Comparison of ENCODE assay signal across 12 cellular contexts in genomic region chr1:76830373-76830772, GRCh38. TPM values are rescaled to one million over a fixed set of nuclear protein-coding genes. Genes with fewer than 3 reads are reported as not detected.
DNase-seq lines count a peak whose midpoint lies in the region; ATAC-seq and TF ChIP-seq lines count a peak whose summit lies in the region.
"Had no signal": no experiment of that assay in that cellular context is flagged by ENCODE, and none has a peak within 500 bp of the region (broad histone marks: within the 10 kb centered on the region; RNA-seq: fewer than 3 reads in every experiment).

No MANE protein-coding gene starts in this region.

- no peaks in the 10 kb centered on the region for H4K20me1 ChIP-seq in OCI-LY7 (ENCODE audit: insufficient read depth, low read length)

- H3K27ac Mint-ChIP-seq in stimulated activated memory B cell treated with anti-CD40 and anti-IgM and Interleukin-4, amounts not matched to agents 10 μg/mL and 1 μg/mL and 100 μg/mL, for 72 hours, result no peak overlapping the region
- no peak overlapping the region for H3K27ac Mint-ChIP-seq in effector memory CD8-positive, alpha-beta T cell

- no peak overlapping the region for H2AFZ ChIP-seq in OCI-LY7 (ENCODE audit: low read length)

- H3K36me3 Mint-ChIP-seq in stimulated activated memory B cell treated with anti-CD40 and anti-IgM and Interleukin-4, amounts not matched to agents 10 μg/mL and 1 μg/mL and 100 μg/mL, for 72 hours, result no peaks in the 10 kb centered on the region
- H3K36me3 Mint-ChIP-seq in effector memory CD8-positive, alpha-beta T cell (ENCODE audit: insufficient read depth), result no peaks in the 10 kb centered on the region

- no peak overlapping the region for H3K27ac ChIP-seq in OCI-LY7 (ENCODE audit: low read depth, low read length, poor library complexity, severe bottlenecking)
- H3K27ac ChIP-seq: WERI-Rb-1 had no signal

- no peak overlapping the region for H3K4me3 Mint-ChIP-seq in stimulated activated memory B cell treated with anti-CD40 and anti-IgM and Interleukin-4, amounts not matched to agents 10 μg/mL and 1 μg/mL and 100 μg/mL, for 72 hours
- peak overlapping the region in 1 of 2 donors; percentile 32 for H3K4me3 Mint-ChIP-seq in effector memory CD8-positive, alpha-beta T cell

- H3K79me2 ChIP-seq in OCI-LY7 (ENCODE audit: insufficient read depth, low read depth, low read length), result no peaks in the 10 kb centered on the region

- no peak overlapping the region for H3K4me2 ChIP-seq in OCI-LY7 (ENCODE audit: low read length)

- H3K4me1 ChIP-seq in OCI-LY7 (ENCODE audit: insufficient read depth, low read length, poor library complexity, severe bottlenecking), result no peaks in the 10 kb centered on the region

- no peaks in the 10 kb centered on the region for H3K4me1 Mint-ChIP-seq in stimulated activated memory B cell treated with anti-CD40 and anti-IgM and Interleukin-4, amounts not matched to agents 10 μg/mL and 1 μg/mL and 100 μg/mL, for 72 hours
- no peaks in the 10 kb centered on the region for H3K4me1 Mint-ChIP-seq in effector memory CD8-positive, alpha-beta T cell (ENCODE audit: low read depth in 2 of 2)

- ATAC-seq in GM18861 (IDR thresholded peaks at IDR 0.05; ENCODE audit: unreplicated experiment), result peak; percentile 78
- peak; percentile 66 for ATAC-seq in GM21528 (IDR thresholded peaks at IDR 0.05; ENCODE audit: low FRiP score, unreplicated experiment)
- ATAC-seq in HG03280 (IDR thresholded peaks at IDR 0.05; ENCODE audit: unreplicated experiment), result peak; percentile 54
- no peak for ATAC-seq in stimulated activated memory B cell treated with anti-CD40 and anti-IgM and Interleukin-4, amounts not matched to agents 10 μg/mL and 1 μg/mL and 100 μg/mL, for 72 hours
- no peak for ATAC-seq in effector memory CD8-positive, alpha-beta T cell (replicated peaks)

- intact Hi-C loops in OCI-LY7 (cut with micrococcal nuclease; ENCODE audit: unreplicated experiment), result no loop called here

- CTCF ChIA-PET in OCI-LY7 (lab: Charles Lee; ENCODE audit: unreplicated experiment), result no interaction called here

- no TSS peak for BruUV-seq in OCI-LY7 (replicated peaks; lab: Mats Ljungman, UMichigan)

- H3K27me3 Mint-ChIP-seq in stimulated activated memory B cell treated with anti-CD40 and anti-IgM and Interleukin-4, amounts not matched to agents 10 μg/mL and 1 μg/mL and 100 μg/mL, for 72 hours, result no peaks in the 10 kb centered on the region
- H3K27me3 Mint-ChIP-seq in effector memory CD8-positive, alpha-beta T cell, result peaks cover 0 to 7% of the 10 kb centered on the region in 2 donors

- DNase-seq in fibroblast of pulmonary artery (ENCODE audit: low read depth), result peak; percentile 20
- no peak for DNase-seq in NCI-H2171 treated with DMSO at 0.1 percent for 48 hours (lab: John Stamatoyannopoulos, UW)
- no peak for DNase-seq in OCI-LY7 (ENCODE audit: low spot score)
- DNase-seq in effector memory CD8-positive, alpha-beta T cell, result no peak
- DNase-seq: NCI-H2171, occipital lobe, Right ventricle myocardium superior, WERI-Rb-1 had no signal

- TF ChIP-seq CTCF in fibroblast of pulmonary artery (IDR thresholded peaks at IDR 0.05; ENCODE audit: low read length, missing control alignments), result no peak
- TF ChIP-seq CTCF in OCI-LY7 (conservative IDR thresholded peaks at IDR 0.05; ENCODE audit: low read length), result no peak

- H3K4me3 ChIP-seq in fibroblast of pulmonary artery (replicated peaks; ENCODE audit: low read depth, low read length), result no peak overlapping the region
- no peak overlapping the region for H3K4me3 ChIP-seq in OCI-LY7 (ENCODE audit: low read depth, low read length, poor library complexity, severe bottlenecking)

- no peaks in the 10 kb centered on the region for H3K9me2 ChIP-seq in OCI-LY7 (ENCODE audit: insufficient read depth, low read length)

- POLR2A ChIA-PET in OCI-LY7 (lab: Charles Lee), result interaction anchor here (0.5 to 1.0 kb wide), 2 partner anchors 59 to 224 kb away, joined by 3 to 4 read pairs; no protein-coding TSS in a partner anchor

- H3K9me3 Mint-ChIP-seq in stimulated activated memory B cell treated with anti-CD40 and anti-IgM and Interleukin-4, amounts not matched to agents 10 μg/mL and 1 μg/mL and 100 μg/mL, for 72 hours, result no peaks in the 10 kb centered on the region
- H3K9me3 Mint-ChIP-seq in effector memory CD8-positive, alpha-beta T cell, result no peaks in the 10 kb centered on the region

- no peaks in the 10 kb centered on the region for H3K9me3 ChIP-seq in OCI-LY7 (ENCODE audit: low read length)

- H3K36me3 ChIP-seq in OCI-LY7 (ENCODE audit: insufficient read depth, low read length), result no peaks in the 10 kb centered on the region
- H3K36me3 ChIP-seq: WERI-Rb-1 had no signal

RNA-seq across cellular contexts. Expression of gene ST6GALNAC5, which starts 36.9 kb away (rescaled TPM):
- total RNA-seq in OCI-LY7 (2014; rRNA removed; shearing (Covaris generic)), result not detected in 2 replicates
- not detected in 2 replicates for total RNA-seq in OCI-LY7 (2022)

Comparison
In these comparisons a context has a peak if more than half of its experiments do, and no peak if none do; other contexts are left out.
1. ATAC-seq: peak in GM18861 (single experiment), GM21528 (single experiment) and HG03280 (single experiment); none in stimulated activated memory B cell treated with anti-CD40 and anti-IgM and Interleukin-4, amounts not matched to agents 10 μg/mL and 1 μg/mL and 100 μg/mL, for 72 hours (single experiment) and effector memory CD8-positive, alpha-beta T cell (single experiment).